ENCODE assay signal across 1 cellular context in genomic region chr3:53158700-53159414, GRCh38.
TF ChIP-seq lines count a peak whose summit lies in the region.

No MANE protein-coding gene starts in this region.

TF ChIP-seq in GM12878, 131 proteins besides CTCF, POLR2A, EP300 and RAD21:
- TF ChIP-seq IKZF1 (conservative IDR thresholded peaks at IDR 0.05) = 0 out of 2 replicates have a peak, but pooled peaks have one; percentile 13
- TF ChIP-seq REST (IDR thresholded peaks at IDR 0.05; ENCODE audit: low read depth, low read length) = peak; percentile 17; the same call in 1 of the 2 replicates
- no peak for TF ChIP-seq BCL3 (IDR thresholded peaks at IDR 0.05; ENCODE audit: borderline replicate concordance, insufficient read depth, low read depth, low read length, poor library complexity, severe bottlenecking)
- peak; percentile 94 for TF ChIP-seq SPI1 (IDR thresholded peaks at IDR 0.05; ENCODE audit: borderline replicate concordance, insufficient read depth, low read depth, low read length)
